32 cellular contexts compared by ENCODE assay signal in the genomic region with DNA sequence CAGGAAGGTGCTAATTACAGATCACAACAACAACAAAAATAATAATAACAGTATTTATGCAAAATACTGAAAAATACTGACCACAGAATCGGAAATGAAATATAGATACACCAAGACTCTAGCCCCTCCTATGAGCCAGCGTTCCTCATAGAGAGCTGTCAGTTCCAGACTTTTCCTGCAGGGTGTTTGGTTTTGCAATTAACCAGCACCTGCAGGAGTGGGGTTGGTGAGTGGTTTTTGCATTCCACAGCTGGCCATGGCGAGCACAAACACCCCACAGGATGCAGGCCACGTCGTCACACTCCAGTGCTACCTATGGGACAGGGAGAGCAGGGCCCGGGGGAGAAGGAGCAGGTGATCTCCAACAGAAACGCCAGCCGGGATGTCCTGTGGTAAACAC.
"Had no signal": no experiment of that assay in that cellular context is flagged by ENCODE, and none has a peak within 500 bp of the region (broad histone marks: within the 10 kb centered on the region; RNA-seq: fewer than 3 reads in every experiment).

No MANE protein-coding gene starts in this region.

- H3K36me3 Mint-ChIP-seq: activated naive CD4-positive, alpha-beta T cell treated with anti-CD3 and anti-CD28 coated beads, Interleukin-2, amount 50 U/mL, for 72 hours; memory B cell; naive thymus-derived CD8-positive, alpha-beta T cell; stimulated activated effector memory CD8-positive, alpha-beta T cell treated with anti-CD3 and anti-CD28 coated beads, Interleukin-12 subunit alpha, Interleukin-12 subunit beta, amount 100 ng/mL, for 72 hours had no signal

- H3K4me3 ChIP-seq: gastrocnemius medialis, right atrium auricular region, upper lobe of left lung had no signal

- H3K27me3 ChIP-seq: gastrocnemius medialis, right atrium auricular region, upper lobe of left lung had no signal

- H3K27ac Mint-ChIP-seq: activated naive CD4-positive, alpha-beta T cell treated with anti-CD3 and anti-CD28 coated beads, Interleukin-2, amount 50 U/mL, for 72 hours; activated T-cell treated with anti-CD3 and anti-CD28 coated beads, Interleukin-2, amount 50 U/mL, for 72 hours; memory B cell; naive thymus-derived CD8-positive, alpha-beta T cell; stimulated activated effector memory CD8-positive, alpha-beta T cell treated with anti-CD3 and anti-CD28 coated beads, Interleukin-12 subunit alpha, Interleukin-12 subunit beta, amount 100 ng/mL, for 72 hours; stimulated activated naive CD8-positive, alpha-beta T cell treated with anti-CD3 and anti-CD28 coated beads, Interleukin-15, Interleukin-2, amounts not matched to agents 100 ng/mL and 50 ng/mL, for 24 hours; T-helper 1 cell treated with Interleukin-12 subunit alpha and Interleukin-12 subunit beta and Interleukin-4 antibody, amounts not matched to agents 30 μg/mL and 1 μg/mL, for 36 hours had no signal

- FAIRE-seq: bronchial epithelial cell, colon, endometrium, TTC549 had no signal

- ATAC-seq: activated naive CD4-positive, alpha-beta T cell treated with anti-CD3 and anti-CD28 coated beads, Interleukin-2, amount 50 U/mL, for 72 hours; activated T-cell treated with anti-CD3 and anti-CD28 coated beads, Interleukin-2, amount 50 U/mL, for 72 hours; gastrocnemius medialis; naive thymus-derived CD8-positive, alpha-beta T cell; stimulated activated effector memory CD8-positive, alpha-beta T cell treated with anti-CD3 and anti-CD28 coated beads, Interleukin-12 subunit alpha, Interleukin-12 subunit beta, amount 100 ng/mL, for 72 hours had no signal

- H3K4me1 ChIP-seq: gastrocnemius medialis, parathyroid adenoma, right atrium auricular region had no signal

- H3K9me3 Mint-ChIP-seq: activated naive CD4-positive, alpha-beta T cell treated with anti-CD3 and anti-CD28 coated beads, Interleukin-2, amount 50 U/mL, for 72 hours; activated T-cell treated with anti-CD3 and anti-CD28 coated beads, Interleukin-2, amount 50 U/mL, for 72 hours; neural crest cell; stimulated activated effector memory CD8-positive, alpha-beta T cell treated with anti-CD3 and anti-CD28 coated beads, Interleukin-12 subunit alpha, Interleukin-12 subunit beta, amount 100 ng/mL, for 72 hours; stimulated activated naive CD8-positive, alpha-beta T cell treated with anti-CD3 and anti-CD28 coated beads, Interleukin-15, Interleukin-2, amounts not matched to agents 100 ng/mL and 50 ng/mL, for 24 hours; T-helper 1 cell treated with Interleukin-12 subunit alpha and Interleukin-12 subunit beta and Interleukin-4 antibody, amounts not matched to agents 30 μg/mL and 1 μg/mL, for 36 hours had no signal

- H3K4me3 Mint-ChIP-seq: activated T-cell treated with anti-CD3 and anti-CD28 coated beads, Interleukin-2, amount 50 U/mL, for 72 hours; memory B cell; naive thymus-derived CD8-positive, alpha-beta T cell; neural crest cell; stimulated activated effector memory CD8-positive, alpha-beta T cell treated with anti-CD3 and anti-CD28 coated beads, Interleukin-12 subunit alpha, Interleukin-12 subunit beta, amount 100 ng/mL, for 72 hours; stimulated activated naive CD8-positive, alpha-beta T cell treated with anti-CD3 and anti-CD28 coated beads, Interleukin-15, Interleukin-2, amounts not matched to agents 100 ng/mL and 50 ng/mL, for 24 hours; T-helper 1 cell treated with Interleukin-12 subunit alpha and Interleukin-12 subunit beta and Interleukin-4 antibody, amounts not matched to agents 30 μg/mL and 1 μg/mL, for 36 hours had no signal

- H3K27ac ChIP-seq: epithelial cell of prostate, gastrocnemius medialis, parathyroid adenoma, right atrium auricular region, upper lobe of left lung, VCaP had no signal

- DNase-seq: activated CD4-positive, alpha-beta T cell treated with anti-CD3 and anti-CD28 coated beads for 4 hours; activated CD4-positive, alpha-beta T cell treated with anti-CD3 and anti-CD28 coated beads, Interleukin-2, amount 50 U/mL, for 4 hours; activated naive CD4-positive, alpha-beta T cell; activated T-cell treated with anti-CD3 and anti-CD28 coated beads for 4 hours; activated T-cell treated with anti-CD3 and anti-CD28 coated beads, Interleukin-2, amount 50 U/mL, for 72 hours; dermis blood vessel endothelial cell; effector CD4-positive, alpha-beta T cell; gastrocnemius medialis; head of caudate nucleus; hypothalamus; kidney glomerular epithelial cell; midbrain; naive thymus-derived CD8-positive, alpha-beta T cell; occipital lobe; stimulated activated CD4-positive, alpha-beta T cell treated with anti-CD3 and anti-CD28 coated beads, Interleukin-4, amount 100 ng/mL, for 24 hours; SW 1271; T-helper 9 cell; upper lobe of left lung had no signal

- H3K79me2 ChIP-seq: parathyroid adenoma had no signal

- H3K4me1 Mint-ChIP-seq: memory B cell; neural crest cell; stimulated activated effector memory CD8-positive, alpha-beta T cell treated with anti-CD3 and anti-CD28 coated beads, Interleukin-12 subunit alpha, Interleukin-12 subunit beta, amount 100 ng/mL, for 72 hours had no signal

- H2AFZ ChIP-seq: parathyroid adenoma had no signal

- H3K9me3 ChIP-seq: gastrocnemius medialis, right atrium auricular region, upper lobe of left lung had no signal

- H3K9ac ChIP-seq: parathyroid adenoma had no signal

- H3K36me3 ChIP-seq: gastrocnemius medialis, right atrium auricular region had no signal
